In genomic region chr14:32509632-32510187, GRCh38 we compare ENCODE assay signal across 8 cellular contexts.
DNase-seq lines count a peak whose midpoint lies in the region; ATAC-seq and TF ChIP-seq lines count a peak whose summit lies in the region.

No MANE protein-coding gene starts in this region.

- TF ChIP-seq EP300 in Ishikawa (IDR thresholded peaks at IDR 0.05; ENCODE audit: borderline replicate concordance): peak; percentile 50; the same call in 1 of the 2 replicates

- no peaks in the 10 kb centered on the region for H3K36me3 ChIP-seq in thoracic aorta

- TF ChIP-seq CTCF in coronary artery (IDR thresholded peaks at IDR 0.05) (no peak), lower leg skin (IDR thresholded peaks at IDR 0.05) (no peak), thoracic aorta (IDR thresholded peaks at IDR 0.05) (no peak)

- no peak overlapping the region for H3K27ac Mint-ChIP-seq in activated naive CD4-positive, alpha-beta T cell treated with anti-CD3 and anti-CD28 coated beads, Interleukin-2, amount 50 U/mL, for 72 hours

- peak; percentile 85 for DNase-seq in coronary artery (ENCODE audit: low spot score)
- peak; percentile 56 to 90 for DNase-seq in lower leg skin (ENCODE audit: low spot score in 2 of 2)
- DNase-seq in thoracic aorta (ENCODE audit: low spot score): peak; percentile 54
- DNase-seq in activated CD4-positive, alpha-beta T cell treated with anti-CD3 and anti-CD28 coated beads for 48 hours: no peak
- DNase-seq in activated naive CD4-positive, alpha-beta T cell treated with anti-CD3 and anti-CD28 coated beads, Interleukin-2, amount 50 U/mL, for 72 hours (ENCODE audit: low spot score in 2 of 2): no peak
- DNase-seq in T-helper 9 cell: no peak

- H3K9me3 Mint-ChIP-seq in activated naive CD4-positive, alpha-beta T cell treated with anti-CD3 and anti-CD28 coated beads, Interleukin-2, amount 50 U/mL, for 72 hours: no peaks in the 10 kb centered on the region

- TF ChIP-seq POLR2A in lower leg skin (IDR thresholded peaks at IDR 0.05): no peak

- H3K27ac ChIP-seq in coronary artery (peak overlapping the region; percentile 91), thoracic aorta (peak overlapping the region; percentile 78 to 80)

- ATAC-seq in thoracic aorta (ENCODE audit: insufficient number of reproducible peaks, low FRiP score, low read depth) (peak; percentile 94), HG03378 (IDR thresholded peaks at IDR 0.05; ENCODE audit: unreplicated experiment) (no peak)
- no peak for ATAC-seq in activated naive CD4-positive, alpha-beta T cell treated with anti-CD3 and anti-CD28 coated beads, Interleukin-2, amount 50 U/mL, for 72 hours

- H3K4me3 ChIP-seq in coronary artery (peak overlapping the region; percentile 52), lower leg skin (ENCODE audit: low read depth, poor library complexity, severe bottlenecking) (no peak overlapping the region), thoracic aorta (peak overlapping the region; percentile 52)

- no peaks in the 10 kb centered on the region for H3K9me3 ChIP-seq in thoracic aorta

- no peak for TF ChIP-seq RAD21 in Ishikawa (IDR thresholded peaks at IDR 0.05; ENCODE audit: low read depth)

- H3K27me3 ChIP-seq in thoracic aorta (replicated peaks; ENCODE audit: insufficient read depth): no peaks in the 10 kb centered on the region

- intact Hi-C loops in lower leg skin (cut with DNase I; ENCODE audit: low total_unique reads): no loop called here

- H3K4me1 ChIP-seq in thoracic aorta (ENCODE audit: control insufficient read depth in 1 of 2, low read depth in 2 of 2): peaks cover 30 to 55% of the 10 kb centered on the region in 2 donors

- 65 to 68% methylated on average over 10 of the region's 10 CpGs for WGBS in lower leg skin, 2 donors

- no peaks in the 10 kb centered on the region for H3K36me3 Mint-ChIP-seq in activated naive CD4-positive, alpha-beta T cell treated with anti-CD3 and anti-CD28 coated beads, Interleukin-2, amount 50 U/mL, for 72 hours

TF ChIP-seq in Ishikawa, 13 proteins besides CTCF, POLR2A, EP300 and RAD21:
- TF ChIP-seq YY1 (IDR thresholded peaks at IDR 0.05; ENCODE audit: low read depth): no peak
- no peak for TF ChIP-seq CREB1 (IDR thresholded peaks at IDR 0.05; ENCODE audit: low read depth)
- 0 out of 2 replicates have a peak, but pooled peaks have one; percentile 35 for TF ChIP-seq MAX (IDR thresholded peaks at IDR 0.05)
- TF ChIP-seq TAF1 (IDR thresholded peaks at IDR 0.05; ENCODE audit: low read depth): no peak
- peak; percentile 11; the same call in 1 of the 2 replicates for TF ChIP-seq USF1 (IDR thresholded peaks at IDR 0.05)
- no peak for TF ChIP-seq REST (IDR thresholded peaks at IDR 0.05; ENCODE audit: low read depth)
- 0 out of 2 replicates have a peak, but pooled peaks have one; percentile 16 for TF ChIP-seq EGR1 (IDR thresholded peaks at IDR 0.05)
- TF ChIP-seq NFIC (IDR thresholded peaks at IDR 0.05): peak; percentile 77
- peak; percentile 49 for TF ChIP-seq TCF12 (IDR thresholded peaks at IDR 0.05; ENCODE audit: low read depth)
- TF ChIP-seq FOXM1 (IDR thresholded peaks at IDR 0.05; ENCODE audit: borderline replicate concordance, low read depth): 0 out of 2 replicates have a peak, but pooled peaks have one; percentile 21
- TF ChIP-seq CEBPB (IDR thresholded peaks at IDR 0.05): peak; percentile 58
- TF ChIP-seq TEAD4 (IDR thresholded peaks at IDR 0.05): peak; percentile 47; the same call in 1 of the 2 replicates

Comparison
In these comparisons a context has a peak if more than half of its experiments do, and no peak if none do; other contexts are left out.
1. DNase-seq: peak in coronary artery (single experiment), lower leg skin (2 of 2) and thoracic aorta (single experiment); none in activated CD4-positive, alpha-beta T cell treated with anti-CD3 and anti-CD28 coated beads for 48 hours (single experiment), activated naive CD4-positive, alpha-beta T cell treated with anti-CD3 and anti-CD28 coated beads, Interleukin-2, amount 50 U/mL, for 72 hours (0 of 2) and T-helper 9 cell (single experiment).